In the genomic region with DNA sequence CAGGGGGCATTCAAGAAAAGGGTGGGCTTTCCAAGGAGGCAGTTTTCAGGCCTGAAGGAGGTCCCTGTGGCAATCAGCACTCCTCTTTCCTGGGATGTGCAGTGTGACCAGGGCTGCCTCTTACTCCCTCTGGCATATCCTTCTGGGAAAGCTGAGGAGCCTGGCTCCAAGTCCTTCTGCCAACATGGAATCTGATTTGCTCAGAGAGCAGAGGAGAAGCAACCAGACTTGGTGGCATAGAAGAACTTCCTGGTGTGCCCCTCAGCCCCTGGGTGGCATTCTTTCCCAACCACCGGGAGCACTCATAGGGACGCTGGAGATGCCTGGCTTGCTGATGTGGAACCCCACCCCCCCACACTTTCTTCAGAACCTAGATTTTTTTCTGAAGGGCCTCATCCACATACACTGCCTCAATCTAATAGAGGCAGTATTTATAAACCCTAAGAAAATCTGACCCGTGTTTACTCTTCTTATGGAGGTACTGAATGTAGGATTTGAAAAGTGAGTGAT, we compare ENCODE assay signal across 14 cellular contexts.
DNase-seq lines count a peak whose midpoint lies in the region; ATAC-seq and TF ChIP-seq lines count a peak whose summit lies in the region.
"Had no signal": no experiment of that assay in that cellular context is flagged by ENCODE, and none has a peak within 500 bp of the region (broad histone marks: within the 10 kb centered on the region; RNA-seq: fewer than 3 reads in every experiment).

No MANE protein-coding gene starts in this region.

- H3K4me1 Mint-ChIP-seq in activated naive CD4-positive, alpha-beta T cell treated with anti-CD3 and anti-CD28 coated beads, Interleukin-2, amount 10 ng/mL, durations not matched to agents 7 days and 5 days, result peaks cover 68% of the 10 kb centered on the region
- H3K4me1 Mint-ChIP-seq in type B pancreatic cell (ENCODE audit: unreplicated experiment), result peaks cover 33% of the 10 kb centered on the region

- no peaks in the 10 kb centered on the region for H3K27me3 Mint-ChIP-seq in activated naive CD4-positive, alpha-beta T cell treated with anti-CD3 and anti-CD28 coated beads, Interleukin-2, amount 10 ng/mL, durations not matched to agents 7 days and 5 days
- H3K27me3 Mint-ChIP-seq in type B pancreatic cell, result no peaks in the 10 kb centered on the region

- peaks cover 66% of the 10 kb centered on the region for H3K36me3 Mint-ChIP-seq in activated naive CD4-positive, alpha-beta T cell treated with anti-CD3 and anti-CD28 coated beads, Interleukin-2, amount 10 ng/mL, durations not matched to agents 7 days and 5 days
- peaks cover 28 to 59% of the 10 kb centered on the region in 2 donors for H3K36me3 Mint-ChIP-seq in activated naive CD4-positive, alpha-beta T cell treated with anti-CD3 and anti-CD28 coated beads, Interleukin-2, amount 50 U/mL, for 72 hours
- H3K36me3 Mint-ChIP-seq in type B pancreatic cell, result peaks cover 23% of the 10 kb centered on the region

- H3K27ac Mint-ChIP-seq in activated naive CD4-positive, alpha-beta T cell treated with anti-CD3 and anti-CD28 coated beads, Interleukin-2, amount 10 ng/mL, durations not matched to agents 7 days and 5 days, result peak overlapping the region; percentile 94
- H3K27ac Mint-ChIP-seq in activated naive CD4-positive, alpha-beta T cell treated with anti-CD3 and anti-CD28 coated beads, Interleukin-2, amount 50 U/mL, for 72 hours, result peak overlapping the region; percentile 86
- H3K27ac Mint-ChIP-seq in type B pancreatic cell, result peak overlapping the region; percentile 96

- CTCF ChIA-PET in activated naive CD4-positive, alpha-beta T cell treated with anti-CD3 and anti-CD28 coated beads, Interleukin-2, amount 10 ng/mL, durations not matched to agents 7 days and 5 days (lab: Charles Lee), result interaction anchor here (0.9 to 1.8 kb wide), 4 partner anchors 9 to 330 kb away, joined by 3 to 5 read pairs (median 4); no protein-coding TSS in a partner anchor

- no peak overlapping the region for H3K4me3 Mint-ChIP-seq in activated naive CD4-positive, alpha-beta T cell treated with anti-CD3 and anti-CD28 coated beads, Interleukin-2, amount 10 ng/mL, durations not matched to agents 7 days and 5 days
- H3K4me3 Mint-ChIP-seq in type B pancreatic cell, result no peak overlapping the region

- H3K9me3 Mint-ChIP-seq in activated naive CD4-positive, alpha-beta T cell treated with anti-CD3 and anti-CD28 coated beads, Interleukin-2, amount 10 ng/mL, durations not matched to agents 7 days and 5 days, result no peaks in the 10 kb centered on the region
- no peaks in the 10 kb centered on the region for H3K9me3 Mint-ChIP-seq in activated naive CD4-positive, alpha-beta T cell treated with anti-CD3 and anti-CD28 coated beads, Interleukin-2, amount 50 U/mL, for 72 hours
- no peaks in the 10 kb centered on the region for H3K9me3 Mint-ChIP-seq in type B pancreatic cell

- no peak for ATAC-seq in activated naive CD4-positive, alpha-beta T cell treated with anti-CD3 and anti-CD28 coated beads, Interleukin-2, amount 50 U/mL, for 72 hours
- ATAC-seq in left colon (no peak), HG02759 (IDR thresholded peaks at IDR 0.05; ENCODE audit: unreplicated experiment) (no peak)

- TF ChIP-seq CTCF in type B pancreatic cell (conservative IDR thresholded peaks at IDR 0.05), result no peak

- no peak for DNase-seq in activated naive CD4-positive, alpha-beta T cell treated with anti-CD3 and anti-CD28 coated beads, Interleukin-2, amount 10 ng/mL, durations not matched to agents 7 days and 5 days
- no peak for DNase-seq in activated naive CD4-positive, alpha-beta T cell (lab: John Stamatoyannopoulos, UW)
- no peak for DNase-seq in activated naive CD4-positive, alpha-beta T cell treated with anti-CD3 and anti-CD28 coated beads, Interleukin-2, amount 50 U/mL, for 72 hours (ENCODE audit: low spot score in 2 of 2)
- DNase-seq in left kidney (ENCODE audit: low read depth, low spot score) (peak; percentile 61), type B pancreatic cell (ENCODE audit: extremely low spot score, unreplicated experiment) (no peak), left colon (no peak)
- DNase-seq in stimulated activated CD4-positive, alpha-beta T cell treated with anti-CD3 and anti-CD28 coated beads, Interleukin-15, amount 100 ng/mL, for 24 hours, result no peak
- DNase-seq: caudate nucleus, DMS 273 treated with DMSO at 0.1 percent for 48 hours, left lung, NCI-H1105, NCI-H2171, psoas muscle had no signal

- intact Hi-C loops in left colon (cut with DNase I, micrococcal nuclease), result loop anchor here in 1 of 2 donors (5.0 to 10.0 kb wide), 2 partner anchors 284 to 312 kb away; no protein-coding TSS in a partner anchor
